8 cellular contexts compared by ENCODE assay signal in genomic region chr16:68367034-68367433, GRCh38. TPM values are rescaled to one million over a fixed set of nuclear protein-coding genes. Genes with fewer than 3 reads are reported as not detected.
DNase-seq lines count a peak whose midpoint lies in the region; ATAC-seq and TF ChIP-seq lines count a peak whose summit lies in the region.

No MANE protein-coding gene starts in this region.

- H3K4me1 ChIP-seq in suprapubic skin, result peaks cover 20% of the 10 kb centered on the region

- H3K27ac ChIP-seq in suprapubic skin, result no peak overlapping the region

- POLR2A ChIA-PET in activated naive CD8-positive, alpha-beta T cell treated with anti-CD3 and anti-CD28 coated beads, Interleukin-2, amount 10 ng/mL, durations not matched to agents 7 days and 5 days (lab: Charles Lee), result interaction anchor here (3.8 kb wide), 1 partner anchor 10 kb away, joined by 15 read pairs; no protein-coding TSS in a partner anchor

- peaks cover 32% of the 10 kb centered on the region for H3K4me1 Mint-ChIP-seq in activated naive CD8-positive, alpha-beta T cell treated with anti-CD3 and anti-CD28 coated beads, Interleukin-2, amount 10 ng/mL, durations not matched to agents 7 days and 5 days

- no peak for TF ChIP-seq EP300 in suprapubic skin (IDR thresholded peaks at IDR 0.05)

- 44% methylated on average over 11 of the region's 13 CpGs for WGBS in suprapubic skin

- H3K4me3 Mint-ChIP-seq in activated naive CD8-positive, alpha-beta T cell treated with anti-CD3 and anti-CD28 coated beads, Interleukin-2, amount 10 ng/mL, durations not matched to agents 7 days and 5 days, result peak overlapping the region; percentile 35

- DNase-seq in stimulated activated naive CD4-positive, alpha-beta T cell (lab: John Stamatoyannopoulos, UW), result peak in 4 of 6 experiments; percentile 7 to 30 (median 26)
- DNase-seq in stimulated activated naive CD4-positive, alpha-beta T cell treated with Interleukin-2 at 50 U/mL for 16 hours (lab: John Stamatoyannopoulos, UW), result no peak
- peak; percentile 52 for DNase-seq in NCI-H69 (lab: John Stamatoyannopoulos, UW)
- peak; percentile 54 for DNase-seq in activated naive CD8-positive, alpha-beta T cell treated with anti-CD3 and anti-CD28 coated beads, Interleukin-2, amount 10 ng/mL, durations not matched to agents 7 days and 5 days
- DNase-seq in left kidney (ENCODE audit: low read depth, low spot score), result peak; percentile 74
- no peak for DNase-seq in suprapubic skin (ENCODE audit: low spot score in 2 of 2)

- peak; percentile 32 for ATAC-seq in activated naive CD8-positive, alpha-beta T cell treated with anti-CD3 and anti-CD28 coated beads, Interleukin-2, amount 10 ng/mL, durations not matched to agents 7 days and 5 days (ENCODE audit: low read depth)
- ATAC-seq in GM18861 (IDR thresholded peaks at IDR 0.05; ENCODE audit: unreplicated experiment), result no peak
- no peak for ATAC-seq in HG03175 (IDR thresholded peaks at IDR 0.05; ENCODE audit: unreplicated experiment)

- no peaks in the 10 kb centered on the region for H3K36me3 ChIP-seq in suprapubic skin

- peaks cover 5% of the 10 kb centered on the region for H3K36me3 Mint-ChIP-seq in activated naive CD8-positive, alpha-beta T cell treated with anti-CD3 and anti-CD28 coated beads, Interleukin-2, amount 10 ng/mL, durations not matched to agents 7 days and 5 days

- TF ChIP-seq CTCF in suprapubic skin (IDR thresholded peaks at IDR 0.05), result peak in 1 of 2 donors; percentile 17

- H3K27me3 Mint-ChIP-seq in activated naive CD8-positive, alpha-beta T cell treated with anti-CD3 and anti-CD28 coated beads, Interleukin-2, amount 10 ng/mL, durations not matched to agents 7 days and 5 days, result peaks cover 19% of the 10 kb centered on the region

- no peak overlapping the region for H3K27ac Mint-ChIP-seq in activated naive CD8-positive, alpha-beta T cell treated with anti-CD3 and anti-CD28 coated beads, Interleukin-2, amount 10 ng/mL, durations not matched to agents 7 days and 5 days

- H3K9me3 Mint-ChIP-seq in activated naive CD8-positive, alpha-beta T cell treated with anti-CD3 and anti-CD28 coated beads, Interleukin-2, amount 10 ng/mL, durations not matched to agents 7 days and 5 days, result no peaks in the 10 kb centered on the region

- no peak for TF ChIP-seq POLR2A in suprapubic skin (IDR thresholded peaks at IDR 0.05)

- no peak overlapping the region for H3K4me3 ChIP-seq in suprapubic skin

- no peaks in the 10 kb centered on the region for H3K9me3 ChIP-seq in suprapubic skin

- peaks cover 16% of the 10 kb centered on the region for H3K27me3 ChIP-seq in suprapubic skin

RNA-seq across cellular contexts. Expression of gene PRMT7, which starts 56.2 kb away (rescaled TPM):
- total RNA-seq in activated naive CD8-positive, alpha-beta T cell treated with anti-CD3 and anti-CD28 coated beads, Interleukin-2, amount 10 ng/mL, durations not matched to agents 7 days and 5 days, result 10 to 100 TPM; 85.7 to 87.3 TPM
- 100 to 1,000 TPM in 1 of 4 donors, 10 to 100 TPM in 3; 38.8 to 101 (median 69.9) TPM for total RNA-seq in suprapubic skin

RNA-seq across cellular contexts. Expression of gene SLC7A6OS, which starts 56.3 kb away (rescaled TPM):
- total RNA-seq in activated naive CD8-positive, alpha-beta T cell treated with anti-CD3 and anti-CD28 coated beads, Interleukin-2, amount 10 ng/mL, durations not matched to agents 7 days and 5 days, result 10 to 100 TPM; 38.2 to 44.4 TPM
- 10 to 100 TPM in 2 of 4 donors, 1 to 10 TPM in 2; 8.8 to 18.1 (median 10.1) TPM for total RNA-seq in suprapubic skin

Comparison
In these comparisons a context has a peak if more than half of its experiments do, and no peak if none do; other contexts are left out.
1. DNase-seq: peak in stimulated activated naive CD4-positive, alpha-beta T cell (4 of 6), NCI-H69 (single experiment), activated naive CD8-positive, alpha-beta T cell treated with anti-CD3 and anti-CD28 coated beads, Interleukin-2, amount 10 ng/mL, durations not matched to agents 7 days and 5 days (single experiment) and left kidney (single experiment); none in stimulated activated naive CD4-positive, alpha-beta T cell treated with Interleukin-2 at 50 U/mL for 16 hours (single experiment) and suprapubic skin (0 of 2).